Comparison of ENCODE assay signal across 15 cellular contexts in the genomic region with DNA sequence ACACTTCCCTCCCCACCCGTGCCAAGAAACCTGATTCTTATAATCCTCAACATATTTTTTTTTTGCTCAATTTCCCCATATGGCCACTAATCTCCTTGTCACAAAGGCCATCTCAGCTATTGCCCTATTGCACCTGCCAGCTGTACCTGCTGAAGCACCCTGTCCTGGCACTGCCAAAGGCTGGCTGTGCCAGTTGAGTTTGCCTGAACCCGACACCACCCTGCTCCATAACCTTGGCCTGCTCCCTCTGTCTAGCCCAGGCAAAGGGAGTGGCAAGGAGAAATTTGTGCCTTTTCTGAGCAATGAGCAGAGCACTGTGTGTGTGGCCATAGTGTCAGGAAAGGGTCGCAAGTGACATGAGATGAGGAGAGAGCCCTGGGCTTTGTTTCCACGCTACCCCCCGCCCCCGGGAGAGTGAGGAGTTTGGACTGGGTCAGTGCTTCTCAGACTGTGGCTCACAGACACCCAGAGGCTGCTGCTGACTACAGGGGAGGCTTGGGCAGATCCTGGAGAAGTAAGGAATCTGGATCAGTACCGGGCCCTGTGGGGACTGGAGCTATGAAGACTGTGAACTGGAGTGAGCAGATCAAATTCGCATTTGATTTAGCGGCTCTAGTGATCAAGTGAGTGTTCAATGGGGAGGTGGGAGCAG.
"Had no signal": no experiment of that assay in that cellular context is flagged by ENCODE, and none has a peak within 500 bp of the region (broad histone marks: within the 10 kb centered on the region; RNA-seq: fewer than 3 reads in every experiment).

No MANE protein-coding gene starts in this region.

- H3K36me3 Mint-ChIP-seq: stimulated activated memory B cell treated with anti-CD40 and anti-IgM and Interleukin-4, amounts not matched to agents 10 μg/mL and 1 μg/mL and 100 μg/mL, for 72 hours had no signal

- H3K4me1 Mint-ChIP-seq: activated naive CD8-positive, alpha-beta T cell treated with anti-CD3 and anti-CD28 coated beads, Interleukin-2, amount 50 U/mL, for 24 hours; stimulated activated memory B cell treated with anti-CD40 and anti-IgM and Interleukin-4, amounts not matched to agents 10 μg/mL and 1 μg/mL and 100 μg/mL, for 72 hours had no signal

- ATAC-seq: activated naive CD8-positive, alpha-beta T cell treated with anti-CD3 and anti-CD28 coated beads, Interleukin-2, amount 50 U/mL, for 24 hours; foreskin keratinocyte; pancreas; stimulated activated memory B cell treated with anti-CD40 and anti-IgM and Interleukin-4, amounts not matched to agents 10 μg/mL and 1 μg/mL and 100 μg/mL, for 72 hours; WTC11 had no signal

- DNase-seq: activated CD4-positive, alpha-beta T cell treated with anti-CD3 and anti-CD28 coated beads for 48 hours; activated CD8-positive, alpha-beta memory T cell treated with anti-CD3 and anti-CD28 coated beads for 24 hours; activated naive CD4-positive, alpha-beta T cell treated with Interleukin-2 at 50 U/mL for 16 hours; activated naive CD8-positive, alpha-beta T cell treated with anti-CD3 and anti-CD28 coated beads, Interleukin-2, amount 50 U/mL, for 24 hours; colonic mucosa; foreskin keratinocyte; mesendoderm; pancreas; substantia nigra; upper lobe of left lung had no signal

- H3K27me3 Mint-ChIP-seq: activated naive CD8-positive, alpha-beta T cell treated with anti-CD3 and anti-CD28 coated beads, Interleukin-2, amount 50 U/mL, for 24 hours; stimulated activated memory B cell treated with anti-CD40 and anti-IgM and Interleukin-4, amounts not matched to agents 10 μg/mL and 1 μg/mL and 100 μg/mL, for 72 hours had no signal

- H3K27ac ChIP-seq: ascending aorta, colonic mucosa, foreskin keratinocyte, pancreas, skin epidermis, upper lobe of left lung had no signal

- H3K4me1 ChIP-seq: ascending aorta, colonic mucosa, foreskin keratinocyte, pancreas, upper lobe of left lung had no signal

- H3K27ac Mint-ChIP-seq: activated naive CD8-positive, alpha-beta T cell treated with anti-CD3 and anti-CD28 coated beads, Interleukin-2, amount 50 U/mL, for 24 hours; stimulated activated memory B cell treated with anti-CD40 and anti-IgM and Interleukin-4, amounts not matched to agents 10 μg/mL and 1 μg/mL and 100 μg/mL, for 72 hours; T-helper 1 cell treated with Interleukin-12 subunit alpha and Interleukin-12 subunit beta and Interleukin-4 antibody, amounts not matched to agents 30 μg/mL and 1 μg/mL, for 36 hours; WTC11 had no signal

- H3K9me3 Mint-ChIP-seq: activated naive CD8-positive, alpha-beta T cell treated with anti-CD3 and anti-CD28 coated beads, Interleukin-2, amount 50 U/mL, for 24 hours; T-helper 1 cell treated with Interleukin-12 subunit alpha and Interleukin-12 subunit beta and Interleukin-4 antibody, amounts not matched to agents 30 μg/mL and 1 μg/mL, for 36 hours had no signal

- H3K36me3 ChIP-seq: ascending aorta, colonic mucosa, pancreas, upper lobe of left lung had no signal

- H3K4me3 ChIP-seq: ascending aorta, colonic mucosa, pancreas, skin epidermis, upper lobe of left lung had no signal

- H3K4me3 Mint-ChIP-seq: activated naive CD8-positive, alpha-beta T cell treated with anti-CD3 and anti-CD28 coated beads, Interleukin-2, amount 50 U/mL, for 24 hours; stimulated activated memory B cell treated with anti-CD40 and anti-IgM and Interleukin-4, amounts not matched to agents 10 μg/mL and 1 μg/mL and 100 μg/mL, for 72 hours; T-helper 1 cell treated with Interleukin-12 subunit alpha and Interleukin-12 subunit beta and Interleukin-4 antibody, amounts not matched to agents 30 μg/mL and 1 μg/mL, for 36 hours; WTC11 had no signal

- H3K27me3 ChIP-seq: ascending aorta, colonic mucosa, foreskin keratinocyte, pancreas, upper lobe of left lung had no signal

- H3K9me3 ChIP-seq: ascending aorta, colonic mucosa, pancreas, upper lobe of left lung had no signal
